In the genomic region with DNA sequence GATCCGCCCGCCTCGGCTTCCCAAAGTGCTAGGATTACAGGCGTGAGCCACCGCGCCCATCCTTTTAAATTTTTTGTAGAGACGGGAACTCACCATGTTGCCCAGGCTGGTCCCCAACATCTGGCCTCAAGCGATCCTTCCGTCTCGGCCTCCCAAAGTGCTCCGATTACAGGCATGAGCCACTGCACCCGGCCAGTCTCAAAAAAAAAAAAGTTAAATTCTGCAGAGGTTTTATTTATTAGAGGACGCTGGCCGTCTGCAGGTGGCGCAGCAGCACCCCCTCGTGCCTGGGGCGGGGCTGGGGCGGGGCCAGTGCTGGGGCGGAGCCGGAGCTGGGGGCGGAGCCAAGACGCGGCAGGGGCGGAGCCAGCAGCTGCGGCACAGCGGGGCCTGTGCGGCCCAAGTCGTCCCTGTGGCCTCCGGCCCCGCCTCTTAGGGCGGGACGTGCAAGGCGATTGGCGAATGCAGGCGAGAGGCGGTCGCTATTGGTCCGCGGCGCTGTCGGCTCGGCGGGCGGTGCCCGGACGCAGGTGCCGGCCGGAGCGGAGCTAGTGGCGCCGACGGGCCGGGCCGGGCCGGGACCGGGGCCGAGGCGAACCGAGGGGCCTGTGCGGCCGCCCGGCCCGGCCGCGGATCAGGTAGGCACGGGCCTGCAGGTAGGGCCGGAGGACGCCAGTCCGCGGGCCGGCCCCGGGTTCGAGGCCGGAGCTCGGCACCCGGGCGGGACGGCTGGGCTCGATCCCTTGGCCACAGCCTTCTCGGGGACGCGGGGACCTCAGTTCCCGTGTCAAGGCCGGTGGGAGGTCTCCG, we compare ENCODE assay signal across 7 cellular contexts. TPM values are rescaled to one million over a fixed set of nuclear protein-coding genes. Genes with fewer than 3 reads are reported as not detected.
DNase-seq lines count a peak whose midpoint lies in the region; ATAC-seq and TF ChIP-seq lines count a peak whose summit lies in the region.

A gene with protein sequence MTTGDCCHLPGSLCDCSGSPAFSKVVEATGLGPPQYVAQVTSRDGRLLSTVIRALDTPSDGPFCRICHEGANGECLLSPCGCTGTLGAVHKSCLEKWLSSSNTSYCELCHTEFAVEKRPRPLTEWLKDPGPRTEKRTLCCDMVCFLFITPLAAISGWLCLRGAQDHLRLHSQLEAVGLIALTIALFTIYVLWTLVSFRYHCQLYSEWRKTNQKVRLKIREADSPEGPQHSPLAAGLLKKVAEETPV (plus strand): TSS at position 523 of the 810 bp plus-strand sequence. CDS start 8,536 bp downstream, outside the sequence.

- H3K27me3 ChIP-seq in hepatocyte = no peaks in the 10 kb centered on the region

- no peaks in the 10 kb centered on the region for H3K9me3 ChIP-seq in hepatocyte (ENCODE audit: low read depth)

- no peaks in the 10 kb centered on the region for H3K36me3 ChIP-seq in hepatocyte (replicated peaks; ENCODE audit: insufficient read depth, low read depth)

- no peaks in the 10 kb centered on the region for H3K79me2 ChIP-seq in hepatocyte

- in situ Hi-C loops in astrocyte of the cerebellum (cut with HindIII; ENCODE audit: low sequenced_read_pairs) = no loop called here

- ATAC-seq in GM18511 (IDR thresholded peaks at IDR 0.05; ENCODE audit: unreplicated experiment) (peak; percentile 99), HG03025 (IDR thresholded peaks at IDR 0.05; ENCODE audit: low FRiP score, unreplicated experiment) (peak; percentile 99)

- peak; percentile 46 for DNase-seq in NCI-H2029 treated with DMSO at 0.1 percent for 48 hours (lab: John Stamatoyannopoulos, UW)
- DNase-seq in T-helper 22 cell (ENCODE audit: low read depth) = peak; percentile 91
- peak; percentile 89 for DNase-seq in astrocyte of the cerebellum (ENCODE audit: low read depth)
- DNase-seq in hepatocyte (ENCODE audit: low spot score) = peak; percentile 99
- DNase-seq in retinal pigment epithelial cell (ENCODE audit: low read depth) = peak; percentile 83

- H3K4me1 ChIP-seq in hepatocyte (ENCODE audit: insufficient read depth) = no peaks in the 10 kb centered on the region

- H3K4me3 ChIP-seq in astrocyte of the cerebellum (ENCODE audit: low read depth, low read length) (peak within 1 kb of the TSS; percentile 50), hepatocyte (peak within 1 kb of the TSS; percentile 18), retinal pigment epithelial cell (ENCODE audit: low read length) (peak within 1 kb of the TSS; percentile 63)

- 20% methylated on average over 28 of the region's 85 CpGs for WGBS in hepatocyte (ENCODE audit: low lambda C conversion rate, missing lambda C conversion rate)

- no peak within 1 kb of the TSS for H3K27ac ChIP-seq in hepatocyte

- H3K9me2 ChIP-seq in hepatocyte (replicated peaks; ENCODE audit: insufficient read depth) = no peaks in the 10 kb centered on the region

- peak within 1 kb of the TSS; percentile 35 for H2AFZ ChIP-seq in hepatocyte

- TF ChIP-seq CTCF in astrocyte of the cerebellum (IDR thresholded peaks at IDR 0.05; ENCODE audit: low read depth, low read length, missing control alignments) = peak; percentile 44
- TF ChIP-seq CTCF in hepatocyte (IDR thresholded peaks at IDR 0.05; ENCODE audit: poor library complexity) = peak; percentile 84
- TF ChIP-seq CTCF in retinal pigment epithelial cell (conservative IDR thresholded peaks at IDR 0.05; ENCODE audit: low read depth, low read length) = peak; percentile 55

- no peaks in the 10 kb centered on the region for H4K20me1 ChIP-seq in hepatocyte (ENCODE audit: insufficient read depth, poor library complexity, severe bottlenecking)

- peak within 1 kb of the TSS; percentile 82 for H3K4me2 ChIP-seq in hepatocyte

RNA-seq across cellular contexts. Expression of the gene that starts here (rescaled TPM):
- total RNA-seq in hepatocyte = 39.0 and 73.5 TPM in 2 replicates
- polyA plus RNA-seq in hepatocyte = 32.9 and 38.5 TPM in 2 replicates

Comparison
In these comparisons a context has a peak if more than half of its experiments do, and no peak if none do; other contexts are left out.
1. DNase-seq: peak in every context shown above with its lines; median percentile 99 in hepatocyte; 91 in T-helper 22 cell; 89 in astrocyte of the cerebellum; 83 in retinal pigment epithelial cell; 46 in NCI-H2029 treated with DMSO at 0.1 percent for 48 hours.